Comparison of ENCODE assay signal across 13 cellular contexts in the genomic region with DNA sequence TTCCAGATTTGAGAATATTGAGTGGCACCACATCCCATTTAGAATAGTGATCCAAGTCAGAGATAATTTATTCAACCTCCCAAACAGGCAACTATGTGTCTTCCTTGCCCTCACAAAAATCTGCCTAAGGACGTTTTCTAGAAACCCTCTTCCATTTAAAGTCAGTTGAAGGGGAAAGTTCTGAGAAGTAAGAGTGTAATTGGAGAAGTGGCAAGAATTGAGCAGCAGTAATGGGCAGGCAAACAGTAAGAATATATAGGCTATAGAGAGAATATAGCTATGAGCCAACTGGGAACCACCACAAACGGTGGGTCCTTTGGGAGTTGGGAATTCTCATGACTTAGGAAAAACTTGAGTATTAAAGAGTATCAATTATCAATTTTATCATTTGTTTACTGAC. TPM values are rescaled to one million over a fixed set of nuclear protein-coding genes. Genes with fewer than 3 reads are reported as not detected.
DNase-seq lines count a peak whose midpoint lies in the region; ATAC-seq and TF ChIP-seq lines count a peak whose summit lies in the region.
"Had no signal": no experiment of that assay in that cellular context is flagged by ENCODE, and none has a peak within 500 bp of the region (broad histone marks: within the 10 kb centered on the region; RNA-seq: fewer than 3 reads in every experiment).

No MANE protein-coding gene starts in this region.

- no peak overlapping the region for H3K27ac Mint-ChIP-seq in activated T-cell treated with anti-CD3 and anti-CD28 coated beads, Interleukin-2, amount 50 U/mL, for 72 hours

- H3K9me2 ChIP-seq in SK-N-SH, result no peaks in the 10 kb centered on the region
- no peaks in the 10 kb centered on the region for H3K9me2 ChIP-seq in hepatocyte (replicated peaks; ENCODE audit: insufficient read depth)

- H3K9me3 ChIP-seq in SK-N-SH, result no peaks in the 10 kb centered on the region
- no peaks in the 10 kb centered on the region for H3K9me3 ChIP-seq in hepatocyte (ENCODE audit: low read depth)
- no peaks in the 10 kb centered on the region for H3K9me3 ChIP-seq in skeletal muscle satellite cell (replicated peaks; ENCODE audit: low read length)

- H3K27me3 ChIP-seq in SK-N-SH (ENCODE audit: insufficient read depth), result no peaks in the 10 kb centered on the region
- H3K27me3 ChIP-seq in hepatocyte, result no peaks in the 10 kb centered on the region
- H3K27me3 ChIP-seq in skeletal muscle satellite cell (ENCODE audit: control insufficient read depth, insufficient read depth, low read length), result peaks cover 8% of the 10 kb centered on the region

- peaks cover 11% of the 10 kb centered on the region for H3K4me1 Mint-ChIP-seq in activated T-cell treated with anti-CD3 and anti-CD28 coated beads, Interleukin-2, amount 50 U/mL, for 72 hours (ENCODE audit: low read depth)

- H3K36me3 ChIP-seq in SK-N-SH (replicated peaks in 1 of 2; ENCODE audit: control insufficient read depth in 1 of 2, insufficient read depth in 2 of 2, low read length in 1 of 2) (no peaks in the 10 kb centered on the region), hepatocyte (replicated peaks; ENCODE audit: insufficient read depth, low read depth) (no peaks in the 10 kb centered on the region), skeletal muscle satellite cell (ENCODE audit: insufficient read depth, low read length) (no peaks in the 10 kb centered on the region)

- ATAC-seq in activated T-cell treated with anti-CD3 and anti-CD28 coated beads, Interleukin-2, amount 50 U/mL, for 72 hours (replicated peaks in 1 of 2), result no peak

- no peaks in the 10 kb centered on the region for H3F3A ChIP-seq in SK-N-SH (replicated peaks; ENCODE audit: insufficient read depth)

- no peak for TF ChIP-seq EP300 in SK-N-SH (IDR thresholded peaks at IDR 0.05; ENCODE audit: borderline replicate concordance in 1 of 2, low read depth in 1 of 2, low read length in 1 of 2)

- H3K9ac ChIP-seq in SK-N-SH, result no peak overlapping the region
- no peak overlapping the region for H3K9ac ChIP-seq in skeletal muscle satellite cell (ENCODE audit: low read depth, low read length)

- peak overlapping the region; percentile 85 to 98 for H3K4me3 Mint-ChIP-seq in activated T-cell treated with anti-CD3 and anti-CD28 coated beads, Interleukin-2, amount 50 U/mL, for 72 hours

- TF ChIP-seq CTCF in SK-N-SH (IDR thresholded peaks at IDR 0.05), result no peak
- TF ChIP-seq CTCF in hepatocyte (IDR thresholded peaks at IDR 0.05; ENCODE audit: poor library complexity), result no peak

- H3K9me3 Mint-ChIP-seq in activated T-cell treated with anti-CD3 and anti-CD28 coated beads, Interleukin-2, amount 50 U/mL, for 72 hours, result no peaks in the 10 kb centered on the region

- H3K79me2 ChIP-seq in SK-N-SH (ENCODE audit: insufficient read depth) (no peaks in the 10 kb centered on the region), hepatocyte (no peaks in the 10 kb centered on the region)

- no peak for TF ChIP-seq RAD21 in SK-N-SH (IDR thresholded peaks at IDR 0.05; ENCODE audit: low read length)

- H3K27ac ChIP-seq in SK-N-SH (ENCODE audit: low read depth in 2 of 2, low read length in 1 of 2) (no peak overlapping the region), hepatocyte (no peak overlapping the region)

- no peak for DNase-seq in activated T-cell treated with anti-CD3 and anti-CD28 coated beads, Interleukin-2, amount 50 U/mL, for 72 hours
- DNase-seq in activated T-cell treated with anti-CD3 and anti-CD28 coated beads, Interleukin-2, amount 50 U/mL, for 1 hour, result no peak
- no peak for DNase-seq in SK-N-SH
- DNase-seq in hepatocyte (ENCODE audit: low spot score), result no peak
- DNase-seq in iPS-NIHi7 (ENCODE audit: extremely low spot score), result no peak
- DNase-seq in nucleus accumbens (lab: John Stamatoyannopoulos, UW), result no peak
- DNase-seq in DMS79 treated with DMSO at 0.1 percent for 48 hours (lab: John Stamatoyannopoulos, UW), result no peak
- DNase-seq: activated naive CD4-positive, alpha-beta T cell treated with anti-CD3 and anti-CD28 coated beads, Interleukin-2, amount 50 U/mL, for 16 hours; Calu3; effector memory CD4-positive, alpha-beta T cell; SIG-M5; stimulated activated naive CD4-positive, alpha-beta T cell had no signal

- H3K4me1 ChIP-seq in SK-N-SH (ENCODE audit: control insufficient read depth in 1 of 2, insufficient read depth in 2 of 2, low read depth in 1 of 2, low read length in 1 of 2) (peaks cover 0 to 10% of the 10 kb centered on the region in 2 experiments; a peak in 2 of 4 replicates), hepatocyte (ENCODE audit: insufficient read depth) (no peaks in the 10 kb centered on the region), skeletal muscle satellite cell (ENCODE audit: control insufficient read depth, insufficient read depth, low read length) (peaks cover 6% of the 10 kb centered on the region)

- no peaks in the 10 kb centered on the region for H3K27me3 Mint-ChIP-seq in activated T-cell treated with anti-CD3 and anti-CD28 coated beads, Interleukin-2, amount 50 U/mL, for 72 hours (ENCODE audit: low read depth)

- 57% methylated on average over 2 of the region's 2 CpGs for WGBS in SK-N-SH (ENCODE audit: low lambda C conversion rate)
- WGBS in hepatocyte (ENCODE audit: low lambda C conversion rate, missing lambda C conversion rate), result 54% methylated on average over 2 of the region's 2 CpGs

- H3K4me2 ChIP-seq in SK-N-SH (peak overlapping the region; percentile 68; the same call in 1 of the 2 replicates), hepatocyte (peak overlapping the region; percentile 70), skeletal muscle satellite cell (ENCODE audit: low read length) (peak overlapping the region; percentile 76)

- no peaks in the 10 kb centered on the region for H3K36me3 Mint-ChIP-seq in activated T-cell treated with anti-CD3 and anti-CD28 coated beads, Interleukin-2, amount 50 U/mL, for 72 hours (ENCODE audit: insufficient read depth in 2 of 2)

- H2AFZ ChIP-seq in SK-N-SH (ENCODE audit: low read depth) (no peak overlapping the region; the same call in 1 of the 2 replicates), hepatocyte (peak overlapping the region; percentile 66)

- H4K20me1 ChIP-seq in SK-N-SH (ENCODE audit: insufficient read depth) (no peaks in the 10 kb centered on the region), hepatocyte (ENCODE audit: insufficient read depth, poor library complexity, severe bottlenecking) (no peaks in the 10 kb centered on the region)

- POLR2A ChIA-PET in SK-N-SH (lab: Yijun Ruan, JAX), result no interaction called here

- CTCF ChIA-PET in SK-N-SH (lab: Yijun Ruan, JAX), result interaction anchor here (0.8 to 6.1 kb wide), 6 partner anchors 11 to 338 kb away, joined by 3 to 32 read pairs (median 4); a partner anchor contains a TSS

- no peak overlapping the region for H3K4me3 ChIP-seq in SK-N-SH (ENCODE audit: low read depth in 2 of 2, low read length in 1 of 2)
- no peak overlapping the region for H3K4me3 ChIP-seq in hepatocyte
- H3K4me3 ChIP-seq in skeletal muscle satellite cell (ENCODE audit: low read length), result no peak overlapping the region

TF ChIP-seq in SK-N-SH, 30 proteins besides CTCF, POLR2A, EP300 and RAD21:
- TF ChIP-seq, protein P1, sequence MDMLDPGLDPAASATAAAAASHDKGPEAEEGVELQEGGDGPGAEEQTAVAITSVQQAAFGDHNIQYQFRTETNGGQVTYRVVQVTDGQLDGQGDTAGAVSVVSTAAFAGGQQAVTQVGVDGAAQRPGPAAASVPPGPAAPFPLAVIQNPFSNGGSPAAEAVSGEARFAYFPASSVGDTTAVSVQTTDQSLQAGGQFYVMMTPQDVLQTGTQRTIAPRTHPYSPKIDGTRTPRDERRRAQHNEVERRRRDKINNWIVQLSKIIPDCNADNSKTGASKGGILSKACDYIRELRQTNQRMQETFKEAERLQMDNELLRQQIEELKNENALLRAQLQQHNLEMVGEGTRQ (IDR thresholded peaks at IDR 0.05; ENCODE audit: borderline replicate concordance, low read depth, low read length), result no peak
- TF ChIP-seq FOSL2 (IDR thresholded peaks at IDR 0.05; ENCODE audit: borderline replicate concordance, low read depth), result no peak
- no peak for TF ChIP-seq RFX5 (IDR thresholded peaks at IDR 0.05; ENCODE audit: low read length)
- TF ChIP-seq, protein P2, sequence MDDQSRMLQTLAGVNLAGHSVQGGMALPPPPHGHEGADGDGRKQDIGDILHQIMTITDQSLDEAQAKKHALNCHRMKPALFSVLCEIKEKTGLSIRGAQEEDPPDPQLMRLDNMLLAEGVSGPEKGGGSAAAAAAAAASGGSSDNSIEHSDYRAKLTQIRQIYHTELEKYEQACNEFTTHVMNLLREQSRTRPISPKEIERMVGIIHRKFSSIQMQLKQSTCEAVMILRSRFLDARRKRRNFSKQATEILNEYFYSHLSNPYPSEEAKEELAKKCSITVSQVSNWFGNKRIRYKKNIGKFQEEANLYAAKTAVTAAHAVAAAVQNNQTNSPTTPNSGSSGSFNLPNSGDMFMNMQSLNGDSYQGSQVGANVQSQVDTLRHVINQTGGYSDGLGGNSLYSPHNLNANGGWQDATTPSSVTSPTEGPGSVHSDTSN (IDR thresholded peaks at IDR 0.05), result no peak
- TF ChIP-seq FOXJ3 (CRISPR knock-in tag; IDR thresholded peaks at IDR 0.05), result no peak
- no peak for TF ChIP-seq TEAD4 (IDR thresholded peaks at IDR 0.05; ENCODE audit: borderline replicate concordance, insufficient read depth)

RNA-seq across cellular contexts. Expression of a gene that starts 31.1 kb away (rescaled TPM):
- 10 to 100 TPM; 29.3 to 30.1 TPM for total RNA-seq in activated T-cell treated with anti-CD3 and anti-CD28 coated beads, Interleukin-2, amount 50 U/mL, for 72 hours
- 3.6 and 4.6 TPM in 2 replicates for polyA plus RNA-seq in SK-N-SH (2012; rRNA removed)
- 5.8 and 15.9 TPM in 2 replicates for polyA plus RNA-seq in SK-N-SH (2012; cell fraction: cytosol; rRNA removed)
- 1.0 and 3.1 TPM in 2 replicates for polyA plus RNA-seq in SK-N-SH (2012; cell fraction: nucleus; rRNA removed)
- total RNA-seq in hepatocyte, result 15.7 and 25.2 TPM in 2 replicates
- polyA plus RNA-seq in hepatocyte, result 33.8 and 37.0 TPM in 2 replicates
- 5.5 and 11.4 TPM in 2 replicates for total RNA-seq in skeletal muscle satellite cell (2012; rRNA removed)

RNA-seq across cellular contexts. Expression of a gene that starts 33.9 kb away (rescaled TPM):
- total RNA-seq in activated T-cell treated with anti-CD3 and anti-CD28 coated beads, Interleukin-2, amount 50 U/mL, for 72 hours, result 1 to 10 TPM; 5.4 to 6.0 TPM
- polyA plus RNA-seq in SK-N-SH (2012; rRNA removed), result 2.0 and 3.2 TPM in 2 replicates
- 3.7 and 3.9 TPM in 2 replicates for polyA plus RNA-seq in SK-N-SH (2012; cell fraction: cytosol; rRNA removed)
- polyA plus RNA-seq in SK-N-SH (2012; cell fraction: nucleus; rRNA removed), result 3.4 and 3.5 TPM in 2 replicates
- 6.8 and 7.6 TPM in 2 replicates for total RNA-seq in hepatocyte
- 2.9 and 3.7 TPM in 2 replicates for polyA plus RNA-seq in hepatocyte
- total RNA-seq in skeletal muscle satellite cell (2012; rRNA removed), result 8.5 and 9.6 TPM in 2 replicates

RNA-seq across cellular contexts. Expression of a gene that starts 34.0 kb away (rescaled TPM):
- total RNA-seq in activated T-cell treated with anti-CD3 and anti-CD28 coated beads, Interleukin-2, amount 50 U/mL, for 72 hours, result 1 to 10 TPM; 4.5 to 6.3 TPM
- polyA plus RNA-seq in SK-N-SH (2012; rRNA removed) (16.4 and 17.1 TPM in 2 replicates), hepatocyte (0.79 and 1.0 TPM in 2 replicates)
- polyA plus RNA-seq in SK-N-SH (2012; cell fraction: cytosol; rRNA removed), result 20.8 and 21.6 TPM in 2 replicates
- polyA plus RNA-seq in SK-N-SH (2012; cell fraction: nucleus; rRNA removed), result 7.0 and 11.4 TPM in 2 replicates
- 0.64 and 3.5 TPM in 2 replicates for total RNA-seq in hepatocyte
- total RNA-seq in skeletal muscle satellite cell (2012; rRNA removed), result 19.7 and 26.1 TPM in 2 replicates
